ENCODE assay signal across 10 cellular contexts in the genomic region with DNA sequence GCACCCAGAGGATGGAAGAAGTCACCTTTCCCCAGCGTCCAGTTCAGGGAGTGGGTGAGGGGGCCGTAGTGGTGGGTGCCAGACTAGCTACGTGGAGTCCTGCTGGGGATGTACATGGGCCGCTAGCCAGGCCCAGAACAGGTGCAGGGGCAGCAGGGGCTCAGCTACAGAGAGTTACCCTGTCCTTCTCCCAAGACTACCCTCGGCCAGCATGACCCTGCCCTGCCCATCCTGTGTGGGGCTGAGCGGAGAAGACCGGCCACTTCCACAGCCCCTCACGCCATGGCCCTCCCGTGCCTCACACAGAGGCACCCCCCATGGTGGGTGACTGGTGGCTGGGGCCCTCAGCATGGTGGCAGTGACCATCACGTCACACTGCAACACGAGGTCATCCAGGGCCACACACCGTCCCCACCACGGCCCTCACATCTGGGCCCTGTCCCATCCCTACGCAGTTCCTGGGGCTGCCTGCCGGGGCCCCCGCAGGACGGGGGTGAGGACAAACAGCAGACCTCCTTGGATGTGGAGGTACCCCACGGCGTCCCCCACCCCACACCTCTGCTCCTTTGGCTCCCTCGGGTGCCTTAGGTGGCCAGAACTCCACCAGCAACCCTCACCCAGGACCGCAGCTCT. TPM values are rescaled to one million over a fixed set of nuclear protein-coding genes. Genes with fewer than 3 reads are reported as not detected.
A peak's percentile ranks its signal among the peaks of the same experiment; 100 is the strongest.
DNase-seq lines count a peak whose midpoint lies in the region; ATAC-seq, FAIRE-seq and TF ChIP-seq lines count a peak whose summit lies in the region.
"Had no signal": no experiment of that assay in that cellular context is flagged by ENCODE, and none has a peak within 500 bp of the region (broad histone marks: within the 10 kb centered on the region; RNA-seq: fewer than 3 reads in every experiment).

No MANE protein-coding gene starts in this region.

- POLR2A ChIA-PET in CD4-positive, alpha-beta memory T cell (lab: Charles Lee; ENCODE audit: partially characterized antibody) = interaction anchor here (0.9 to 3.6 kb wide), 9 partner anchors 12 to 125 kb away, joined by 3 to 36 read pairs (median 5); a partner anchor contains a TSS
- POLR2A ChIA-PET in K562 (lab: Yijun Ruan, JAX) = interaction anchor here (0.6 to 1.0 kb wide), 3 partner anchors 8 to 35 kb away, joined by 3 to 4 read pairs (median 4); no protein-coding TSS in a partner anchor

- no peak overlapping the region for H3K27ac ChIP-seq in CD4-positive, alpha-beta memory T cell (ENCODE audit: low read depth, low read length)
- no peak overlapping the region; the same call in 2 of the 3 replicates for H3K27ac ChIP-seq in K562 (ENCODE audit: extremely low read depth, low read depth, low read length)
- H3K27ac ChIP-seq in uterus = no peak overlapping the region

- no peaks in the 10 kb centered on the region for H3K36me3 ChIP-seq in CD4-positive, alpha-beta memory T cell (ENCODE audit: insufficient read depth, low read length)
- H3K36me3 ChIP-seq in K562 (ENCODE audit: control insufficient read depth, insufficient read depth, low read length) = peaks cover 31% of the 10 kb centered on the region; the same call in 2 of the 3 replicates
- H3K36me3 ChIP-seq in uterus = no peaks in the 10 kb centered on the region

- intact Hi-C loops in CD4-positive, alpha-beta memory T cell (cut with micrococcal nuclease) = no loop called here
- intact Hi-C loops in K562 (cut with micrococcal nuclease) = loop anchor here (5.0 kb wide), 1 partner anchor 63 kb away; a partner anchor contains a TSS
- intact Hi-C loops in uterus (cut with DNase I; ENCODE audit: low total_unique reads) = loop anchor here (10.0 kb wide), 1 partner anchor 109 kb away; a partner anchor contains a TSS

- TF ChIP-seq CTCF in HFFc6 (IDR thresholded peaks at IDR 0.05) (peak; percentile 22; the same call in 1 of the 2 replicates), K562 (IDR thresholded peaks at IDR 0.05 in 2 of 3, conservative IDR thresholded peaks at IDR 0.05 in 1 of 3; ENCODE audit: insufficient read depth in 2 of 3, low read depth in 1 of 3, low read length in 3 of 3) (0 out of 6 replicates have a peak, but pooled peaks of 1 of the 3 experiments have one; percentile 4), omental fat pad (IDR thresholded peaks at IDR 0.05) (no peak), uterus (IDR thresholded peaks at IDR 0.05) (no peak)

- H3K79me2 ChIP-seq in K562 (ENCODE audit: control insufficient read depth, insufficient read depth, low read length) = peaks cover 27% of the 10 kb centered on the region

- TF ChIP-seq POLR2A in K562 (conservative IDR thresholded peaks at IDR 0.05) (no peak), uterus (IDR thresholded peaks at IDR 0.05) (no peak)

- H3K9ac ChIP-seq in K562 (ENCODE audit: insufficient read depth in 1 of 2, low read depth in 2 of 2, low read length in 2 of 2) = peak overlapping the region; percentile 61 to 90; a peak in 3 of 4 replicates

- peaks cover 16% of the 10 kb centered on the region for H3K4me1 ChIP-seq in CD4-positive, alpha-beta memory T cell (ENCODE audit: insufficient read depth, low read length)
- H3K4me1 ChIP-seq in K562 (replicated peaks in 1 of 2; ENCODE audit: control insufficient read depth in 2 of 2, insufficient read depth in 2 of 2, low read length in 2 of 2) (peaks cover 18 to 64% of the 10 kb centered on the region in 2 experiments), uterus (peaks cover 0 to 6% of the 10 kb centered on the region in 2 donors)

- FAIRE-seq in K562 (lab: Jason Lieb, UNC) = no peak

- WGBS in K562 (ENCODE audit: insufficient coverage, low coverage, missing lambda C conversion rate) = 79% methylated on average over 16 of the region's 21 CpGs

- H2AFZ ChIP-seq in K562 (ENCODE audit: low read depth, low read length) = peak overlapping the region; percentile 94

- peaks cover 0 to 17% (median 2%) of the 10 kb centered on the region in 4 donors for H3K4me1 Mint-ChIP-seq in CD4-positive, alpha-beta memory T cell
- no peaks in the 10 kb centered on the region for H3K4me1 Mint-ChIP-seq in HFFc6 (ENCODE audit: low read depth)

- peak overlapping the region in 5 of 8 donors; percentile 12 to 45 (median 26) for H3K4me3 Mint-ChIP-seq in CD4-positive, alpha-beta memory T cell
- H3K4me3 Mint-ChIP-seq in HFFc6 = no peak overlapping the region

- H3K27me3 Mint-ChIP-seq in CD4-positive, alpha-beta memory T cell = no peaks in the 10 kb centered on the region
- no peaks in the 10 kb centered on the region; the same call in 1 of the 2 replicates for H3K27me3 Mint-ChIP-seq in HFFc6 (ENCODE audit: insufficient read depth)

- H3K9me3 Mint-ChIP-seq in CD4-positive, alpha-beta memory T cell = peaks cover 0 to 2% (median 0%) of the 10 kb centered on the region in 8 donors
- no peaks in the 10 kb centered on the region for H3K9me3 Mint-ChIP-seq in HFFc6

- H3K9me1 ChIP-seq in K562 (ENCODE audit: control insufficient read depth, insufficient read depth, low read length) = no peaks in the 10 kb centered on the region

- no peak for TF ChIP-seq RAD21 in K562 (CRISPR knock-in tag; conservative IDR thresholded peaks at IDR 0.05 in 1 of 2, IDR thresholded peaks at IDR 0.05 in 1 of 2)

- BruUV-seq in K562 (replicated peaks; lab: Mats Ljungman, UMichigan) = no TSS peak

- no peak for DNase-seq in CD4-positive, alpha-beta memory T cell
- DNase-seq in HFFc6 = no peak
- peak in 2 of 4 experiments; percentile 19 to 35 for DNase-seq in K562 (ENCODE audit: extremely low read depth in 1 of 4, low spot score in 3 of 4)
- no peak for DNase-seq in omental fat pad (ENCODE audit: low spot score)
- no peak for DNase-seq in uterus
- DNase-seq in SIG-M5 treated with dmso at 0.1 percent for 504 hours (lab: John Stamatoyannopoulos, UW; ENCODE audit: unreplicated experiment) = no peak
- no peak for DNase-seq in HT-29 (ENCODE audit: low spot score)
- DNase-seq: left cardiac atrium, NCI-H226 had no signal

- H3K36me3 Mint-ChIP-seq in CD4-positive, alpha-beta memory T cell = peaks cover 0 to 6% of the 10 kb centered on the region in 2 donors
- H3K36me3 Mint-ChIP-seq in HFFc6 (ENCODE audit: low read depth) = no peaks in the 10 kb centered on the region

- peak overlapping the region; percentile 61 for H3K4me2 ChIP-seq in K562 (ENCODE audit: insufficient read depth, low read length)

- ATAC-seq in K562 (peak; percentile 11; the same call in 1 of the 3 replicates), omental fat pad (ENCODE audit: low FRiP score) (peak; percentile 22), GM18861 (IDR thresholded peaks at IDR 0.05; ENCODE audit: unreplicated experiment) (no peak)

- TF ChIP-seq EP300 in K562 (IDR thresholded peaks at IDR 0.05; ENCODE audit: low read length) = no peak

- H3K27ac Mint-ChIP-seq in CD4-positive, alpha-beta memory T cell = no peak overlapping the region
- no peak overlapping the region for H3K27ac Mint-ChIP-seq in HFFc6

- no peaks in the 10 kb centered on the region for H3K9me3 ChIP-seq in CD4-positive, alpha-beta memory T cell (ENCODE audit: control insufficient read depth in 1 of 2, low read length in 2 of 2)
- no peaks in the 10 kb centered on the region for H3K9me3 ChIP-seq in K562 (replicated peaks; ENCODE audit: control insufficient read depth, insufficient read depth, low read depth, low read length)
- no peaks in the 10 kb centered on the region for H3K9me3 ChIP-seq in uterus

- CTCF ChIA-PET in CD4-positive, alpha-beta memory T cell (lab: Charles Lee; ENCODE audit: partially characterized antibody) = interaction anchor here (1.0 to 1.4 kb wide), 5 partner anchors 19 to 121 kb away, joined by 3 to 7 read pairs (median 4); a partner anchor contains a TSS
- CTCF ChIA-PET in K562 (lab: Yijun Ruan, JAX; ENCODE audit: low intra/inter-chr PET ratio) = no interaction called here

- in situ Hi-C loops in K562 (cut with MboI) = no loop called here

- no peak overlapping the region for H3K4me3 ChIP-seq in CD4-positive, alpha-beta memory T cell (ENCODE audit: low read length in 2 of 2)
- H3K4me3 ChIP-seq in K562 (peak overlapping the region; percentile 72; the same call in 1 of the 2 replicates), uterus (no peak overlapping the region)

- H3K27me3 ChIP-seq in CD4-positive, alpha-beta memory T cell (ENCODE audit: insufficient read depth, low read length) = no peaks in the 10 kb centered on the region
- H3K27me3 ChIP-seq in K562 (ENCODE audit: control insufficient read depth in 2 of 2, insufficient read depth in 2 of 2, low read length in 2 of 2) (no peaks in the 10 kb centered on the region), uterus (no peaks in the 10 kb centered on the region)

- H4K20me1 ChIP-seq in K562 (replicated peaks; ENCODE audit: control insufficient read depth, insufficient read depth, low read length) = no peaks in the 10 kb centered on the region

RNA-seq across cellular contexts. Expression of a gene that starts 1.0 kb away (rescaled TPM):
- total RNA-seq in CD4-positive, alpha-beta memory T cell = 100 to 1,000 TPM; 357 to 362 TPM
- polyA plus RNA-seq in CD4-positive, alpha-beta memory T cell = 100 to 1,000 TPM; 135 to 206 TPM
- total RNA-seq in HFFc6 (2021; fragmentation: NEBNext Ultra II Directional; extraction: Animal tissue kit (Norgen Biotek cat#: 25700)) = 10 to 100 TPM; 47.5 to 90.2 (median 51.1) TPM
- 175 and 615 TPM in 2 replicates for total RNA-seq in K562 (2011; cell fraction: chromatin; rRNA removed; ENCODE audit: low replicate concordance)
- total RNA-seq in K562 (2011; cell fraction: nucleolus; rRNA removed) = 837 and 852 TPM in 2 replicates
- total RNA-seq in K562 (2011; cell fraction: nucleoplasm; rRNA removed) = 311 and 347 TPM in 2 replicates
- 231 and 272 TPM in 2 replicates for total RNA-seq in K562 (2014; rRNA removed)
- 11.3 and 24.9 TPM in 2 replicates for total RNA-seq in K562 (2014; rRNA removed; fragmentation: Illumina TruSeq; extraction: Trizol)
- total RNA-seq in K562 (2015; rRNA removed; fragmentation: Illumina TruSeq; extraction: Trizol) = 140 and 141 TPM in 2 replicates
- 311 and 322 TPM in 2 replicates for total RNA-seq in K562 (2021)
- 132 and 158 TPM in 2 replicates for polyA plus RNA-seq in K562 (2011; rRNA removed)
- 141 and 377 TPM in 2 replicates for polyA plus RNA-seq in K562 (2011; cell fraction: cytosol; rRNA removed)
- polyA plus RNA-seq in K562 (2011; cell fraction: nucleus; rRNA removed) = 1,627 and 2,902 TPM in 2 replicates
- 245 and 282 TPM in 2 replicates for polyA plus RNA-seq in K562 (2012)
- polyA plus RNA-seq in K562 (2014; fragmentation: Illumina TruSeq; extraction: Trizol) = 48.4 and 105 TPM in 2 replicates
- polyA plus RNA-seq in K562 (2014; fragmentation: Nextera tagmentation; extraction: Ambion mirVana) = 1 to 10 TPM in 1 of 2 experiments, under 1 TPM in 1; 0.99 to 4.1 TPM
- 352 and 365 TPM in 2 replicates for polyA plus RNA-seq in K562 (2014; rRNA removed)
- 9.4 and 25.8 TPM in 2 replicates for polyA minus RNA-seq in K562 (2011; rRNA and poly(A)+ RNA removed)
- 61.7 and 63.0 TPM in 2 replicates for polyA minus RNA-seq in K562 (2011; cell fraction: cytosol; rRNA and poly(A)+ RNA removed)
- 112 and 134 TPM in 2 replicates for polyA minus RNA-seq in K562 (2011; cell fraction: nucleus; rRNA and poly(A)+ RNA removed)
- total RNA-seq in omental fat pad = 100 to 1,000 TPM in 3 of 4 donors, 10 to 100 TPM in 1; 91.8 to 132 (median 119) TPM
- 100 to 1,000 TPM in 1 of 4 donors, 10 to 100 TPM in 3; 23.2 to 100 (median 76.8) TPM for total RNA-seq in uterus
- 290 and 324 TPM in 2 replicates for total RNA-seq in HT-29 (2014; rRNA removed; shearing (Covaris generic))

RNA-seq across cellular contexts. Expression of a gene that starts 23.4 kb away (rescaled TPM):
- total RNA-seq in CD4-positive, alpha-beta memory T cell = not detected
- not detected for polyA plus RNA-seq in CD4-positive, alpha-beta memory T cell
- total RNA-seq in HFFc6 (2021; fragmentation: NEBNext Ultra II Directional; extraction: Animal tissue kit (Norgen Biotek cat#: 25700)) = 1 to 10 TPM in 1 of 6 experiments, under 1 TPM in 2, not detected in 3; 0.51 to 1.1 (median 0.66) TPM
- 0.25 and 3.0 TPM in 2 replicates for total RNA-seq in K562 (2011; cell fraction: chromatin; rRNA removed; ENCODE audit: low replicate concordance)
- 0.67 and 3.3 TPM in 2 replicates for total RNA-seq in K562 (2011; cell fraction: nucleolus; rRNA removed)
- 0.53 and 1.2 TPM in 2 replicates for total RNA-seq in K562 (2011; cell fraction: nucleoplasm; rRNA removed)
- total RNA-seq in K562 (2014; rRNA removed) = not detected in 2 replicates
- total RNA-seq in K562 (2014; rRNA removed; fragmentation: Illumina TruSeq; extraction: Trizol) = not detected in 2 replicates
- not detected in 2 replicates for total RNA-seq in K562 (2015; rRNA removed; fragmentation: Illumina TruSeq; extraction: Trizol)
- total RNA-seq in K562 (2021) = 0.35 and 0.36 TPM in 2 replicates
- polyA plus RNA-seq in K562 (2011; rRNA removed) = 0.03 and 0.04 TPM in 2 replicates
- 0.04 and 0.07 TPM in 2 replicates for polyA plus RNA-seq in K562 (2011; cell fraction: cytosol; rRNA removed)
- 0.34 and 0.67 TPM in 2 replicates for polyA plus RNA-seq in K562 (2011; cell fraction: nucleus; rRNA removed)
- polyA plus RNA-seq in K562 (2012) = 0.35 and 0.38 TPM in 2 replicates
- 0.08 TPM in 1 of 2 replicates, not detected in the other for polyA plus RNA-seq in K562 (2014; fragmentation: Illumina TruSeq; extraction: Trizol)
- not detected for polyA plus RNA-seq in K562 (2014; fragmentation: Nextera tagmentation; extraction: Ambion mirVana)
- polyA plus RNA-seq in K562 (2014; rRNA removed) = 0.08 and 0.16 TPM in 2 replicates
- not detected in 2 replicates for polyA minus RNA-seq in K562 (2011; rRNA and poly(A)+ RNA removed)
- polyA minus RNA-seq in K562 (2011; cell fraction: cytosol; rRNA and poly(A)+ RNA removed) = not detected in 2 replicates
- polyA minus RNA-seq in K562 (2011; cell fraction: nucleus; rRNA and poly(A)+ RNA removed) = 0.13 and 0.56 TPM in 2 replicates
- not detected for total RNA-seq in omental fat pad
- not detected for total RNA-seq in uterus
- total RNA-seq in HT-29 (2014; rRNA removed; shearing (Covaris generic)) = 0.39 and 3.0 TPM in 2 replicates
- total RNA-seq: left cardiac atrium had no signal

RNA-seq across cellular contexts. Expression of a gene that starts 28.7 kb away (rescaled TPM):
- total RNA-seq in CD4-positive, alpha-beta memory T cell = 10 to 100 TPM; 63.3 to 71.0 TPM
- polyA plus RNA-seq in CD4-positive, alpha-beta memory T cell = 10 to 100 TPM; 35.4 to 37.5 TPM
- total RNA-seq in HFFc6 (2021; fragmentation: NEBNext Ultra II Directional; extraction: Animal tissue kit (Norgen Biotek cat#: 25700)) = 10 to 100 TPM; 70.1 to 90.2 (median 77.6) TPM
- 158 and 355 TPM in 2 replicates for total RNA-seq in K562 (2011; cell fraction: chromatin; rRNA removed; ENCODE audit: low replicate concordance)
- 181 and 194 TPM in 2 replicates for total RNA-seq in K562 (2011; cell fraction: nucleolus; rRNA removed)
- 119 and 136 TPM in 2 replicates for total RNA-seq in K562 (2011; cell fraction: nucleoplasm; rRNA removed)
- 30.1 and 35.1 TPM in 2 replicates for total RNA-seq in K562 (2014; rRNA removed)
- total RNA-seq in K562 (2014; rRNA removed; fragmentation: Illumina TruSeq; extraction: Trizol) = 14.4 and 14.8 TPM in 2 replicates
- 21.0 and 21.6 TPM in 2 replicates for total RNA-seq in K562 (2015; rRNA removed; fragmentation: Illumina TruSeq; extraction: Trizol)
- 33.9 and 36.6 TPM in 2 replicates for total RNA-seq in K562 (2021)
- polyA plus RNA-seq in K562 (2011; rRNA removed) = 27.3 and 40.1 TPM in 2 replicates
- polyA plus RNA-seq in K562 (2011; cell fraction: cytosol; rRNA removed) = 33.0 and 35.1 TPM in 2 replicates
- 128 and 134 TPM in 2 replicates for polyA plus RNA-seq in K562 (2011; cell fraction: nucleus; rRNA removed)
- polyA plus RNA-seq in K562 (2012) = 25.3 and 58.7 TPM in 2 replicates
- polyA plus RNA-seq in K562 (2014; fragmentation: Illumina TruSeq; extraction: Trizol) = 23.8 and 31.3 TPM in 2 replicates
- polyA plus RNA-seq in K562 (2014; fragmentation: Nextera tagmentation; extraction: Ambion mirVana) = under 1 TPM; 0.55 to 0.89 TPM
- polyA plus RNA-seq in K562 (2014; rRNA removed) = 29.6 and 33.6 TPM in 2 replicates
- polyA minus RNA-seq in K562 (2011; rRNA and poly(A)+ RNA removed) = 32.0 and 36.7 TPM in 2 replicates
- 17.1 and 24.8 TPM in 2 replicates for polyA minus RNA-seq in K562 (2011; cell fraction: cytosol; rRNA and poly(A)+ RNA removed)
- polyA minus RNA-seq in K562 (2011; cell fraction: nucleus; rRNA and poly(A)+ RNA removed) = 38.5 and 64.6 TPM in 2 replicates
- total RNA-seq in omental fat pad = 10 to 100 TPM; 30.2 to 39.9 (median 33.9) TPM
- 10 to 100 TPM; 32.9 to 65.0 (median 47.5) TPM for total RNA-seq in uterus
- 82.2 and 104 TPM in 2 replicates for total RNA-seq in HT-29 (2014; rRNA removed; shearing (Covaris generic))

RNA-seq across cellular contexts. Expression of a gene that starts 38.2 kb away (rescaled TPM):
- total RNA-seq in CD4-positive, alpha-beta memory T cell = 10 to 100 TPM; 10.6 to 12.5 TPM
- 1 to 10 TPM in 1 of 2 donors, under 1 TPM in 1; 0.81 to 2.9 TPM for polyA plus RNA-seq in CD4-positive, alpha-beta memory T cell
- total RNA-seq in HFFc6 (2021; fragmentation: NEBNext Ultra II Directional; extraction: Animal tissue kit (Norgen Biotek cat#: 25700)) = 10 to 100 TPM in 5 of 6 experiments, 1 to 10 TPM in 1; 9.4 to 13.1 (median 10.6) TPM
- total RNA-seq in K562 (2011; cell fraction: chromatin; rRNA removed; ENCODE audit: low replicate concordance) = 10.1 and 23.7 TPM in 2 replicates
- total RNA-seq in K562 (2011; cell fraction: nucleolus; rRNA removed) = 16.3 and 18.0 TPM in 2 replicates
- 9.3 and 10.3 TPM in 2 replicates for total RNA-seq in K562 (2011; cell fraction: nucleoplasm; rRNA removed)
- total RNA-seq in K562 (2014; rRNA removed) (3.7 and 5.1 TPM in 2 replicates), K562 (2014; rRNA removed; fragmentation: Illumina TruSeq; extraction: Trizol) (1.5 and 1.6 TPM in 2 replicates), K562 (2015; rRNA removed; fragmentation: Illumina TruSeq; extraction: Trizol) (5.1 and 5.2 TPM in 2 replicates), K562 (2021) (8.6 and 8.8 TPM in 2 replicates), omental fat pad (10 to 100 TPM in 2 of 4 donors, 1 to 10 TPM in 2; 5.2 to 12.8 (median 9.7) TPM), uterus (10 to 100 TPM in 1 of 4 donors, 1 to 10 TPM in 2, under 1 TPM in 1; 0.51 to 13.8 (median 5.3) TPM)
- polyA plus RNA-seq in K562 (2011; rRNA removed) (1.5 and 3.0 TPM in 2 replicates), K562 (2014; fragmentation: Illumina TruSeq; extraction: Trizol) (5.2 and 5.3 TPM in 2 replicates), K562 (2014; fragmentation: Nextera tagmentation; extraction: Ambion mirVana) (under 1 TPM; 0.20 to 0.29 TPM), K562 (2014; rRNA removed) (5.0 and 7.1 TPM in 2 replicates)
- polyA plus RNA-seq in K562 (2011; cell fraction: cytosol; rRNA removed) = 2.4 and 2.6 TPM in 2 replicates
- polyA plus RNA-seq in K562 (2011; cell fraction: nucleus; rRNA removed) = 17.8 and 18.3 TPM in 2 replicates
- polyA plus RNA-seq in K562 (2012) = 6.6 and 13.1 TPM in 2 replicates
- polyA minus RNA-seq in K562 (2011; rRNA and poly(A)+ RNA removed) = 0.69 and 0.74 TPM in 2 replicates
- polyA minus RNA-seq in K562 (2011; cell fraction: cytosol; rRNA and poly(A)+ RNA removed) = 1.4 and 1.5 TPM in 2 replicates
- 3.0 and 4.1 TPM in 2 replicates for polyA minus RNA-seq in K562 (2011; cell fraction: nucleus; rRNA and poly(A)+ RNA removed)
- total RNA-seq in HT-29 (2014; rRNA removed; shearing (Covaris generic)) = 3.7 and 5.3 TPM in 2 replicates

RNA-seq across cellular contexts. Expression of a gene that starts 45.2 kb away (rescaled TPM):
- under 1 TPM; 0.09 to 0.11 TPM for total RNA-seq in CD4-positive, alpha-beta memory T cell
- under 1 TPM; 0.10 to 0.15 TPM for polyA plus RNA-seq in CD4-positive, alpha-beta memory T cell
- total RNA-seq in HFFc6 (2021; fragmentation: NEBNext Ultra II Directional; extraction: Animal tissue kit (Norgen Biotek cat#: 25700)) = 10 to 100 TPM in 5 of 6 experiments, 1 to 10 TPM in 1; 7.7 to 14.8 (median 11.3) TPM
- 12.7 and 42.0 TPM in 2 replicates for total RNA-seq in K562 (2011; cell fraction: chromatin; rRNA removed; ENCODE audit: low replicate concordance)
- 49.3 and 51.2 TPM in 2 replicates for total RNA-seq in K562 (2011; cell fraction: nucleolus; rRNA removed)
- total RNA-seq in K562 (2011; cell fraction: nucleoplasm; rRNA removed) = 20.6 and 22.4 TPM in 2 replicates
- total RNA-seq in K562 (2014; rRNA removed) (91.8 and 115 TPM in 2 replicates), K562 (2014; rRNA removed; fragmentation: Illumina TruSeq; extraction: Trizol) (13.1 and 15.8 TPM in 2 replicates), K562 (2015; rRNA removed; fragmentation: Illumina TruSeq; extraction: Trizol) (40.8 and 42.4 TPM in 2 replicates), K562 (2021) (72.1 and 78.8 TPM in 2 replicates), omental fat pad (1 to 10 TPM in 1 of 4 donors, under 1 TPM in 2, not detected in 1; 0.13 to 1.8 (median 0.37) TPM), uterus (1 to 10 TPM in 2 of 4 donors, under 1 TPM in 1, not detected in 1; 0.15 to 5.9 (median 1.0) TPM)
- polyA plus RNA-seq in K562 (2011; rRNA removed) (18.8 and 24.2 TPM in 2 replicates), K562 (2014; fragmentation: Illumina TruSeq; extraction: Trizol) (18.3 and 41.2 TPM in 2 replicates), K562 (2014; fragmentation: Nextera tagmentation; extraction: Ambion mirVana) (1 to 10 TPM; 3.4 to 3.7 TPM), K562 (2014; rRNA removed) (56.5 and 67.8 TPM in 2 replicates)
- 28.2 and 80.8 TPM in 2 replicates for polyA plus RNA-seq in K562 (2011; cell fraction: cytosol; rRNA removed)
- 42.6 and 60.8 TPM in 2 replicates for polyA plus RNA-seq in K562 (2011; cell fraction: nucleus; rRNA removed)
- 27.0 and 33.0 TPM in 2 replicates for polyA plus RNA-seq in K562 (2012)
- 6.7 and 11.1 TPM in 2 replicates for polyA minus RNA-seq in K562 (2011; rRNA and poly(A)+ RNA removed)
- 29.9 and 32.2 TPM in 2 replicates for polyA minus RNA-seq in K562 (2011; cell fraction: cytosol; rRNA and poly(A)+ RNA removed)
- 16.6 and 17.5 TPM in 2 replicates for polyA minus RNA-seq in K562 (2011; cell fraction: nucleus; rRNA and poly(A)+ RNA removed)
- 217 and 239 TPM in 2 replicates for total RNA-seq in HT-29 (2014; rRNA removed; shearing (Covaris generic))
